8 cellular contexts compared by ENCODE assay signal in the genomic region with DNA sequence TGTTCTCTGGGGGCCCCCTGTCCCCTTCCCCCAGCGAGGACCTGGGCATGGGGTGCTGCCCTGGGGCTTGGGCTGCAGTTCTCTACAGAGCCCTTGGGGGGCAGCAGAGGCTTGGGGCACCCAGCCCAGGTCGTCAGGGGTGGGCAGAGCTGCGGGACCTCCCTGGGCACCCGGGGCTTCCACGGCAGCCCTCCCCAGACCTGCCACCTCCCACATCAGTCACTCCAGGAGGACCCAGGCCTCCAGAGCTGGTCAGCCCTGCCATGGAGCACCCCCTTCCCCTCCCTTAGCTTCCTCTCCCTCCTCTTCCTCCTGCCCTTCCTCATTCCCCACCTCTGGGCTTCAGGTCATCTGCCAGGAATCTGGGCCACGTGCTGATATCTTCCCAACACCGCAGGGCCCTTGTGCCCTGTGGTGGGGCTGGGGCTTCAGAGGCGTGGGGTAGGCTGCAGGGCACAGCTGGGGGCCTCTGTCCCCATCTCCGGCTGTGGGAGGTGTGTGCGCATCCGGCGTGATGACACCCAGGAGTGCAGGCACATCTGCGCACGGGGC. TPM values are rescaled to one million over a fixed set of nuclear protein-coding genes. Genes with fewer than 3 reads are reported as not detected.
DNase-seq lines count a peak whose midpoint lies in the region; ATAC-seq and TF ChIP-seq lines count a peak whose summit lies in the region.

No MANE protein-coding gene starts in this region.

- H2AFZ ChIP-seq in DND-41 (ENCODE audit: low read depth, low read length) (no peak overlapping the region), neuronal stem cell (ENCODE audit: low read length) (no peak overlapping the region)

- no peak overlapping the region for H3K4ac ChIP-seq in neuronal stem cell (ENCODE audit: low read length)

- DNase-seq in DND-41 = peak; percentile 61
- no peak for DNase-seq in LNCaP clone FGC (ENCODE audit: low read depth)
- peak; percentile 74 for DNase-seq in activated CD8-positive, alpha-beta memory T cell treated with anti-CD3 and anti-CD28 coated beads, Interleukin-2, amount 10 ng/mL, durations not matched to agents 7 days and 5 days
- peak; percentile 31 for DNase-seq in epithelial cell of esophagus (ENCODE audit: low read depth)
- no peak for DNase-seq in neuronal stem cell (ENCODE audit: low spot score)
- no peak for DNase-seq in SK-N-DZ (ENCODE audit: low spot score)

- no peaks in the 10 kb centered on the region for H3K9me3 Mint-ChIP-seq in activated CD8-positive, alpha-beta memory T cell treated with anti-CD3 and anti-CD28 coated beads, Interleukin-2, amount 10 ng/mL, durations not matched to agents 7 days and 5 days (ENCODE audit: low read depth)

- peak; percentile 91 for TF ChIP-seq CTCF in DND-41 (IDR thresholded peaks at IDR 0.05; ENCODE audit: borderline replicate concordance, extremely low read depth, low read length, poor library complexity, severe bottlenecking)
- TF ChIP-seq CTCF in LNCaP clone FGC (IDR thresholded peaks at IDR 0.05; ENCODE audit: control insufficient read depth, extremely low read depth, insufficient read depth) = peak; percentile 74
- TF ChIP-seq CTCF in epithelial cell of esophagus (IDR thresholded peaks at IDR 0.05; ENCODE audit: insufficient read depth, low read depth, low read length, missing control alignments) = peak; percentile 84

- peak overlapping the region; percentile 72 for H4K91ac ChIP-seq in neuronal stem cell (ENCODE audit: low read depth, low read length, poor library complexity)

- peak overlapping the region; percentile 60 for H3K23ac ChIP-seq in neuronal stem cell (ENCODE audit: low read depth, low read length, poor library complexity)

- H3K79me1 ChIP-seq in neuronal stem cell (ENCODE audit: low read depth, low read length) = peaks cover 14% of the 10 kb centered on the region

- ATAC-seq in DND-41 (ENCODE audit: insufficient read depth, low read depth) (peak; percentile 72), HG03135 (IDR thresholded peaks at IDR 0.05; ENCODE audit: unreplicated experiment) (no peak), GM18870 (IDR thresholded peaks at IDR 0.05; ENCODE audit: unreplicated experiment) (no peak)
- peak; percentile 81 for ATAC-seq in activated CD8-positive, alpha-beta memory T cell treated with anti-CD3 and anti-CD28 coated beads, Interleukin-2, amount 10 ng/mL, durations not matched to agents 7 days and 5 days

- WGBS in neuronal stem cell (ENCODE audit: extremely low coverage in 2 of 2, insufficient read length in 2 of 2, insufficient replicate concordance in 1 of 2), 2 donors = no CpG with 5 or more reads among the region's 14 CpGs

- H3K9me3 ChIP-seq in DND-41 (ENCODE audit: insufficient read depth, low read length, severe bottlenecking) (no peaks in the 10 kb centered on the region), neuronal stem cell (replicated peaks in 1 of 2; ENCODE audit: control insufficient read depth in 2 of 2, insufficient read depth in 1 of 2, low read depth in 1 of 2, low read length in 2 of 2) (no peaks in the 10 kb centered on the region)

- peak overlapping the region; percentile 53 for H2BK5ac ChIP-seq in neuronal stem cell (ENCODE audit: low read length)

- no peak overlapping the region for H3K4me3 ChIP-seq in DND-41 (ENCODE audit: low read depth in 1 of 2, low read length in 2 of 2)
- no peak overlapping the region for H3K4me3 ChIP-seq in LNCaP clone FGC (ENCODE audit: low read depth, low read length)
- H3K4me3 ChIP-seq in epithelial cell of esophagus (ENCODE audit: low read length) = no peak overlapping the region
- no peak overlapping the region for H3K4me3 ChIP-seq in neuronal stem cell (ENCODE audit: low read length in 2 of 2)

- H3K18ac ChIP-seq in neuronal stem cell (ENCODE audit: low read length) = peak overlapping the region; percentile 91

- no peak overlapping the region for H3K27ac ChIP-seq in DND-41 (ENCODE audit: low read length)
- no peak overlapping the region for H3K27ac ChIP-seq in neuronal stem cell (replicated peaks; ENCODE audit: low read length)

- H2BK120ac ChIP-seq in neuronal stem cell (ENCODE audit: low read depth, low read length) = peak overlapping the region; percentile 72

- H3K9ac ChIP-seq in DND-41 (ENCODE audit: low read depth, low read length) (no peak overlapping the region), neuronal stem cell (ENCODE audit: low read depth, low read length, poor library complexity) (no peak overlapping the region)

- peaks cover 13% of the 10 kb centered on the region for H3K4me1 Mint-ChIP-seq in activated CD8-positive, alpha-beta memory T cell treated with anti-CD3 and anti-CD28 coated beads, Interleukin-2, amount 10 ng/mL, durations not matched to agents 7 days and 5 days

- H3K27me3 Mint-ChIP-seq in activated CD8-positive, alpha-beta memory T cell treated with anti-CD3 and anti-CD28 coated beads, Interleukin-2, amount 10 ng/mL, durations not matched to agents 7 days and 5 days = peaks cover 13% of the 10 kb centered on the region

- peak overlapping the region; percentile 94 for H2BK12ac ChIP-seq in neuronal stem cell (ENCODE audit: low read length)

- CTCF ChIA-PET in activated CD8-positive, alpha-beta memory T cell treated with anti-CD3 and anti-CD28 coated beads, Interleukin-2, amount 10 ng/mL, durations not matched to agents 7 days and 5 days (lab: Charles Lee) = interaction anchor here (0.7 to 2.7 kb wide), 17 partner anchors 8 to 726 kb away, joined by 3 to 41 read pairs (median 4); a partner anchor contains a TSS

- H3K79me2 ChIP-seq in DND-41 (ENCODE audit: insufficient read depth, low read length) = no peaks in the 10 kb centered on the region

- H4K20me1 ChIP-seq in DND-41 (ENCODE audit: insufficient read depth, low read length) = peaks cover 12% of the 10 kb centered on the region

- no peaks in the 10 kb centered on the region for H3K27me3 ChIP-seq in DND-41 (ENCODE audit: insufficient read depth, low read length, poor library complexity)
- H3K27me3 ChIP-seq in neuronal stem cell (ENCODE audit: control insufficient read depth in 3 of 3, insufficient read depth in 3 of 3, low read depth in 1 of 3, low read length in 3 of 3) = peaks cover 0 to 20% (median 0%) of the 10 kb centered on the region in 3 experiments

- H4K8ac ChIP-seq in neuronal stem cell (ENCODE audit: low read depth, low read length) = no peak overlapping the region

- no peaks in the 10 kb centered on the region for H3K36me3 ChIP-seq in DND-41 (ENCODE audit: insufficient read depth, low read length)
- H3K36me3 ChIP-seq in neuronal stem cell (replicated peaks in 1 of 2; ENCODE audit: control insufficient read depth in 2 of 2, insufficient read depth in 2 of 2, low read length in 2 of 2) = no peaks in the 10 kb centered on the region

- H3K14ac ChIP-seq in neuronal stem cell (ENCODE audit: low read length) = no peak overlapping the region

- H3K36me3 Mint-ChIP-seq in activated CD8-positive, alpha-beta memory T cell treated with anti-CD3 and anti-CD28 coated beads, Interleukin-2, amount 10 ng/mL, durations not matched to agents 7 days and 5 days = no peaks in the 10 kb centered on the region

- H3K4me2 ChIP-seq in DND-41 (ENCODE audit: insufficient read depth, low read length) (no peak overlapping the region), neuronal stem cell (ENCODE audit: insufficient read depth, low read length, poor library complexity, severe bottlenecking) (no peak overlapping the region)

- H3K4me1 ChIP-seq in DND-41 (ENCODE audit: insufficient read depth, low read length) (peaks cover 19% of the 10 kb centered on the region), neuronal stem cell (ENCODE audit: control insufficient read depth in 2 of 2, insufficient read depth in 1 of 2, low read depth in 1 of 2, low read length in 2 of 2) (peaks cover 32 to 44% of the 10 kb centered on the region in 2 donors)

- H2AK5ac ChIP-seq in neuronal stem cell (ENCODE audit: low read depth, low read length) = peak overlapping the region; percentile 98

- no peak overlapping the region for H3K4me3 Mint-ChIP-seq in activated CD8-positive, alpha-beta memory T cell treated with anti-CD3 and anti-CD28 coated beads, Interleukin-2, amount 10 ng/mL, durations not matched to agents 7 days and 5 days

- H3K27ac Mint-ChIP-seq in activated CD8-positive, alpha-beta memory T cell treated with anti-CD3 and anti-CD28 coated beads, Interleukin-2, amount 10 ng/mL, durations not matched to agents 7 days and 5 days = no peak overlapping the region

- peak overlapping the region; percentile 92 for H2BK15ac ChIP-seq in neuronal stem cell (ENCODE audit: low read length)

RNA-seq across cellular contexts. Expression of a gene that starts 5.8 kb away (rescaled TPM):
- total RNA-seq in activated CD8-positive, alpha-beta memory T cell treated with anti-CD3 and anti-CD28 coated beads, Interleukin-2, amount 10 ng/mL, durations not matched to agents 7 days and 5 days = 10 to 100 TPM in 1 of 2 experiments, 1 to 10 TPM in 1; 7.8 to 17.8 TPM
- 39.4 TPM for polyA plus RNA-seq in neuronal stem cell (2013, experiment 1 of 2)
- 35.6 TPM for polyA plus RNA-seq in neuronal stem cell (2013, experiment 2 of 2)
- 93.8 and 122 TPM in 2 replicates for polyA plus RNA-seq in SK-N-DZ (2014; cell fraction: cytosol; rRNA removed)
- polyA plus RNA-seq in SK-N-DZ (2014; cell fraction: nucleus; rRNA removed) = 185 and 239 TPM in 2 replicates

RNA-seq across cellular contexts. Expression of a gene that starts 6.1 kb away (rescaled TPM):
- 100 to 1,000 TPM in 1 of 2 experiments, 10 to 100 TPM in 1; 87.6 to 114 TPM for total RNA-seq in activated CD8-positive, alpha-beta memory T cell treated with anti-CD3 and anti-CD28 coated beads, Interleukin-2, amount 10 ng/mL, durations not matched to agents 7 days and 5 days
- polyA plus RNA-seq in neuronal stem cell (2013, experiment 1 of 2) = 129 TPM
- polyA plus RNA-seq in neuronal stem cell (2013, experiment 2 of 2) = 129 TPM
- polyA plus RNA-seq in SK-N-DZ (2014; cell fraction: cytosol; rRNA removed) = 19.3 and 25.4 TPM in 2 replicates
- polyA plus RNA-seq in SK-N-DZ (2014; cell fraction: nucleus; rRNA removed) = 10.4 and 16.2 TPM in 2 replicates

RNA-seq across cellular contexts. Expression of a gene that starts 15.7 kb away (rescaled TPM):
- total RNA-seq in activated CD8-positive, alpha-beta memory T cell treated with anti-CD3 and anti-CD28 coated beads, Interleukin-2, amount 10 ng/mL, durations not matched to agents 7 days and 5 days = 10 to 100 TPM; 23.1 to 54.9 TPM
- 74.1 TPM for polyA plus RNA-seq in neuronal stem cell (2013, experiment 1 of 2)
- 74.3 TPM for polyA plus RNA-seq in neuronal stem cell (2013, experiment 2 of 2)
- 190 and 218 TPM in 2 replicates for polyA plus RNA-seq in SK-N-DZ (2014; cell fraction: cytosol; rRNA removed)
- polyA plus RNA-seq in SK-N-DZ (2014; cell fraction: nucleus; rRNA removed) = 299 and 307 TPM in 2 replicates

RNA-seq across cellular contexts. Expression of a gene that starts 20.7 kb away (rescaled TPM):
- total RNA-seq in activated CD8-positive, alpha-beta memory T cell treated with anti-CD3 and anti-CD28 coated beads, Interleukin-2, amount 10 ng/mL, durations not matched to agents 7 days and 5 days = 10 to 100 TPM; 11.3 to 14.1 TPM
- polyA plus RNA-seq in neuronal stem cell (2013, experiment 1 of 2) = 12.4 TPM
- polyA plus RNA-seq in neuronal stem cell (2013, experiment 2 of 2) = 11.8 TPM
- polyA plus RNA-seq in SK-N-DZ (2014; cell fraction: cytosol; rRNA removed) = 25.4 and 33.1 TPM in 2 replicates
- 281 and 344 TPM in 2 replicates for polyA plus RNA-seq in SK-N-DZ (2014; cell fraction: nucleus; rRNA removed)

RNA-seq across cellular contexts. Expression of a gene that starts 29.7 kb away (rescaled TPM):
- total RNA-seq in activated CD8-positive, alpha-beta memory T cell treated with anti-CD3 and anti-CD28 coated beads, Interleukin-2, amount 10 ng/mL, durations not matched to agents 7 days and 5 days = 10 to 100 TPM; 64.7 to 70.0 TPM
- 34.4 TPM for polyA plus RNA-seq in neuronal stem cell (2013, experiment 1 of 2)
- 33.9 TPM for polyA plus RNA-seq in neuronal stem cell (2013, experiment 2 of 2)
- polyA plus RNA-seq in SK-N-DZ (2014; cell fraction: cytosol; rRNA removed) = 23.7 and 25.9 TPM in 2 replicates
- 119 and 135 TPM in 2 replicates for polyA plus RNA-seq in SK-N-DZ (2014; cell fraction: nucleus; rRNA removed)

Comparison
In these comparisons a context has a peak if more than half of its experiments do, and no peak if none do; other contexts are left out.
1. ATAC-seq: peak in DND-41 (single experiment) and activated CD8-positive, alpha-beta memory T cell treated with anti-CD3 and anti-CD28 coated beads, Interleukin-2, amount 10 ng/mL, durations not matched to agents 7 days and 5 days (single experiment); none in HG03135 (single experiment) and GM18870 (single experiment).
2. DNase-seq: peak in DND-41 (single experiment), activated CD8-positive, alpha-beta memory T cell treated with anti-CD3 and anti-CD28 coated beads, Interleukin-2, amount 10 ng/mL, durations not matched to agents 7 days and 5 days (single experiment) and epithelial cell of esophagus (single experiment); none in LNCaP clone FGC (single experiment), neuronal stem cell (single experiment) and SK-N-DZ (single experiment).
3. Peak in every context shown above with its lines, with median percentiles within 50 percentile points of each other: CTCF ChIP-seq.